15 cellular contexts compared by ENCODE assay signal in the genomic region with DNA sequence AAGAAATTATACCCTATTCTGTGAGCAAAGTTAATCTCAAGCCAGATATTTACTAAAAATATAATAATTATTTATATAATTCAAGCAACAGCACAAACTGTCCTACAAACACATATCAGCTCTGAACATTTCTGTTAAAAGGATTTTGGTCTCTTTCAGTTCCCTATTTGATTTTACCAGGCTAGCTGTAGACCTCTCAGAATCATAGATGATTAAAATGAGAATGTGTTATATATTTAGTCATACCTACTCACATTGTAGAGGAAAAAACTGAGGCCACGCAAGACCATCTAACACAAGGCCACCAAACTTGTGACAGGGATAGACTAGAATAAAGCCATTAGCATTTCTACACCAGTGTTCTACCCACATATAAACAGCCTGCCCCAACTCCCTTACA. TPM values are rescaled to one million over a fixed set of nuclear protein-coding genes. Genes with fewer than 3 reads are reported as not detected.
DNase-seq lines count a peak whose midpoint lies in the region; ATAC-seq, FAIRE-seq and TF ChIP-seq lines count a peak whose summit lies in the region.
"Had no signal": no experiment of that assay in that cellular context is flagged by ENCODE, and none has a peak within 500 bp of the region (broad histone marks: within the 10 kb centered on the region; RNA-seq: fewer than 3 reads in every experiment).

No MANE protein-coding gene starts in this region.

- H3K4me1 ChIP-seq in kidney (ENCODE audit: control insufficient read depth in 1 of 2, insufficient read depth in 1 of 2, low read depth in 1 of 2, low read length in 2 of 2) (no peaks in the 10 kb centered on the region), right cardiac atrium (ENCODE audit: control insufficient read depth, insufficient read depth, low read length) (no peaks in the 10 kb centered on the region)
- H3K4me1 ChIP-seq: colonic mucosa had no signal

- H3K9ac ChIP-seq in kidney (ENCODE audit: low read length in 2 of 2), result no peak overlapping the region

- no peaks in the 10 kb centered on the region for H3K27me3 ChIP-seq in GM06990 (replicated peaks; ENCODE audit: control insufficient read depth, insufficient read depth, low read length)
- no peaks in the 10 kb centered on the region for H3K27me3 ChIP-seq in right cardiac atrium (ENCODE audit: control insufficient read depth, insufficient read depth)
- H3K27me3 ChIP-seq: colonic mucosa had no signal

- H3K27ac ChIP-seq in kidney (ENCODE audit: low read depth in 2 of 2, low read length in 2 of 2) (no peak overlapping the region), right cardiac atrium (ENCODE audit: low read length) (no peak overlapping the region)
- H3K27ac ChIP-seq: colonic mucosa had no signal

- H3K9me3 ChIP-seq in kidney (ENCODE audit: control insufficient read depth in 1 of 2, low read length in 2 of 2) (no peaks in the 10 kb centered on the region), right cardiac atrium (ENCODE audit: control insufficient read depth, low read length) (no peaks in the 10 kb centered on the region)
- H3K9me3 ChIP-seq: colonic mucosa had no signal

- FAIRE-seq in kidney (lab: Jason Lieb, UNC), result no peak

- H3K36me3 ChIP-seq in GM06990 (ENCODE audit: control insufficient read depth, insufficient read depth, low read length) (peaks cover 2% of the 10 kb centered on the region), kidney (ENCODE audit: control insufficient read depth in 1 of 2, insufficient read depth in 2 of 2, low read length in 2 of 2) (peaks cover 16 to 23% of the 10 kb centered on the region in 2 donors)
- H3K36me3 ChIP-seq: colonic mucosa had no signal

- TF ChIP-seq CTCF in GM06990 (IDR thresholded peaks at IDR 0.05; ENCODE audit: insufficient read depth, low read length, poor library complexity, severe bottlenecking) (no peak), kidney (IDR thresholded peaks at IDR 0.05; ENCODE audit: borderline replicate concordance, extremely low read depth, insufficient read depth) (no peak)

- intact Hi-C loops in kidney (cut with DNase I) (no loop called here), right cardiac atrium (cut with DNase I) (no loop called here)

- H3K4me3 ChIP-seq in GM06990 (replicated peaks; ENCODE audit: low read depth, low read length) (no peak overlapping the region), kidney (ENCODE audit: low read length in 2 of 2) (no peak overlapping the region), right cardiac atrium (ENCODE audit: low read length) (no peak overlapping the region)
- H3K4me3 ChIP-seq: colonic mucosa had no signal

- 97% methylated on average over 1 of the region's 1 CpG for WGBS in right cardiac atrium

- ATAC-seq in HG02763 (IDR thresholded peaks at IDR 0.05; ENCODE audit: unreplicated experiment) (peak; percentile 60), HG03520 (IDR thresholded peaks at IDR 0.05; ENCODE audit: unreplicated experiment) (peak; percentile 75), HG03571 (IDR thresholded peaks at IDR 0.05; ENCODE audit: unreplicated experiment) (no peak), right cardiac atrium (no peak), GM18873 (IDR thresholded peaks at IDR 0.05; ENCODE audit: low FRiP score, unreplicated experiment) (no peak)
- ATAC-seq: HCT116, left cardiac atrium had no signal

- DNase-seq in GM06990 (ENCODE audit: extremely low read depth, insufficient read length), result peak; percentile 33
- peak; percentile 5 for DNase-seq in GM19238 (ENCODE audit: insufficient read length, low spot score)
- no peak for DNase-seq in kidney
- DNase-seq in right cardiac atrium, result no peak
- DNase-seq: activated CD4-positive, alpha-beta T cell treated with anti-CD3 and anti-CD28 coated beads for 4 hours; colonic mucosa; EL; left cardiac atrium; NCI-H524 treated with DMSO at 0.1 percent for 48 hours had no signal

RNA-seq across cellular contexts. Expression of gene ACKR4, which starts 28.5 kb away (rescaled TPM):
- total RNA-seq in kidney (1.0 TPM), right cardiac atrium (1 to 10 TPM; 5.2 to 8.5 (median 6.6) TPM)
- polyA plus RNA-seq in kidney (ENCODE audit: insufficient read depth, low read depth, low replicate concordance) (1.1 TPM), right cardiac atrium (7.2 TPM)
- total RNA-seq: SK-MEL-5 had no signal

RNA-seq across cellular contexts. Expression of gene ACAD11, which starts 34.0 kb away (rescaled TPM):
- total RNA-seq in kidney (21.4 TPM), right cardiac atrium (10 to 100 TPM; 15.0 to 19.8 (median 18.1) TPM)
- polyA plus RNA-seq in kidney (ENCODE audit: insufficient read depth, low read depth, low replicate concordance) (47.7 TPM), right cardiac atrium (14.6 TPM)

RNA-seq across cellular contexts. Expression of gene UBA5, which starts 34.5 kb away (rescaled TPM):
- total RNA-seq in kidney (45.1 TPM), right cardiac atrium (10 to 100 TPM; 31.6 to 42.2 (median 31.7) TPM)
- polyA plus RNA-seq in kidney (ENCODE audit: insufficient read depth, low read depth, low replicate concordance) (32.1 TPM), right cardiac atrium (25.6 TPM)

Comparison
In these comparisons a context has a peak if more than half of its experiments do, and no peak if none do; other contexts are left out.
1. DNase-seq: peak in GM06990 (single experiment) and GM19238 (single experiment); none in kidney (single experiment) and right cardiac atrium (0 of 3).
2. ATAC-seq: peak in HG02763 (single experiment) and HG03520 (single experiment); none in HG03571 (single experiment), right cardiac atrium (0 of 2) and GM18873 (single experiment).